10 cellular contexts compared by ENCODE assay signal in the genomic region with DNA sequence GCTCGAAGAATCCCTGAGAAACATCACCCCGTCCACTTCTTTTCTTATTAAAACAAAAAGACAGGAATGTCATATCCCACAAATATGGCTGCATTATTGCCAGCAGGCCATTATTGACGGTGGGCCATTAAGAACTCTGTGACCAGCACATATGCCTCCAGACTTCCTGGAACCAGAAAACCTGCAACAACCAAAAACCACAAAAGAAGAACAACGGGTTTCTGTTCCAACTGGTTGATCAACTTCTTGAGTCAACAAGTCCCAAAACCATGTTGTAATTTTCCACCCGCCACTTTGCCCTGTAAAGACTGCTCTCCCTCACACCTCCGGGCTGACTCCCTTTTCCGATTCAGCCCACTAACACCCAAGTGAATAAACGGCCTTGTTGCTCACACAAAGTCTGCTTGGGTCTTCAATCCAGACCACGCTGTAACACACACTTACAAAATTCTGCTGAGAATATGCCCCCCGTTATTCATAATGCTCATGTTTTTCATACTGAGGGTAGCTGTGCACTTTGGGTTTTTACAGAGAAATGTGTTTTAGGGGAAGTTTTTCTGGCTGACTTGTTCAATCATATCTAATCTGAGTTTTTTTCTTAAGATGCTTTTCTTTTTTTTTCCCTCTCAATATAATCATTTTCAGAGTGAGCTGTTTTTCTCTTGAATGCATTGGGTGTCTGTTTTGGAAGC. TPM values are rescaled to one million over a fixed set of nuclear protein-coding genes. Genes with fewer than 3 reads are reported as not detected.
DNase-seq lines count a peak whose midpoint lies in the region; ATAC-seq and TF ChIP-seq lines count a peak whose summit lies in the region.
"Had no signal": no experiment of that assay in that cellular context is flagged by ENCODE, and none has a peak within 500 bp of the region (broad histone marks: within the 10 kb centered on the region; RNA-seq: fewer than 3 reads in every experiment).

No MANE protein-coding gene starts in this region.

- H3K9me3 ChIP-seq in OCI-LY3 (ENCODE audit: insufficient read depth, low read length) = no peaks in the 10 kb centered on the region
- peaks cover 0 to 13% of the 10 kb centered on the region in 2 donors for H3K9me3 ChIP-seq in esophagus (ENCODE audit: control insufficient read depth in 2 of 2, insufficient read depth in 1 of 2, low read depth in 1 of 2, low read length in 1 of 2)
- H3K9me3 ChIP-seq in gastroesophageal sphincter = no peaks in the 10 kb centered on the region

- ATAC-seq in gastroesophageal sphincter (no peak), HG02571 (IDR thresholded peaks at IDR 0.05; ENCODE audit: unreplicated experiment) (no peak)

- TF ChIP-seq CTCF in OCI-LY3 (IDR thresholded peaks at IDR 0.05; ENCODE audit: low read depth, low read length) (no peak), gastroesophageal sphincter (IDR thresholded peaks at IDR 0.05) (no peak)

- H3K27me3 ChIP-seq in OCI-LY3 (ENCODE audit: low read depth, low read length) = no peaks in the 10 kb centered on the region
- no peaks in the 10 kb centered on the region for H3K27me3 ChIP-seq in esophagus (ENCODE audit: control insufficient read depth in 1 of 2, insufficient read depth in 2 of 2, low read length in 2 of 2)
- no peaks in the 10 kb centered on the region for H3K27me3 ChIP-seq in gastroesophageal sphincter

- H2AFZ ChIP-seq in OCI-LY3 (ENCODE audit: low read depth, low read length) = no peak overlapping the region

- peak; percentile 54 for DNase-seq in stimulated activated CD4-positive, alpha-beta T cell treated with anti-CD3 and anti-CD28 coated beads, Interleukin-15, amount 100 ng/mL, for 24 hours
- no peak for DNase-seq in stimulated activated CD4-positive, alpha-beta T cell treated with anti-CD3 and anti-CD28 coated beads, Interleukin-4, amount 100 ng/mL, for 4 hours
- no peak for DNase-seq in amniotic stem cell (lab: John Stamatoyannopoulos, UW)
- DNase-seq in NCI-H146 treated with DMSO at 0.1 percent for 48 hours (lab: John Stamatoyannopoulos, UW; ENCODE audit: unreplicated experiment) = no peak
- DNase-seq: activated CD4-positive, alpha-beta T cell treated with anti-CD3 and anti-CD28 coated beads, Interleukin-2, amount 50 U/mL, for 1 hour; NCI-H446 had no signal

- 74 to 80% methylated on average over 10 of the region's 10 CpGs for WGBS in esophagus, 2 donors
- WGBS in gastroesophageal sphincter (ENCODE audit: low coverage in 1 of 2), 2 donors = 93 to 96% methylated on average over 10 of the region's 10 CpGs

- H3K79me2 ChIP-seq in OCI-LY3 (ENCODE audit: low read length) = peaks cover 89% of the 10 kb centered on the region

- peaks cover 46% of the 10 kb centered on the region for H3K4me1 ChIP-seq in OCI-LY3 (ENCODE audit: low read length)
- peaks cover 3 to 8% of the 10 kb centered on the region in 2 donors for H3K4me1 ChIP-seq in esophagus (ENCODE audit: control insufficient read depth in 2 of 2, insufficient read depth in 2 of 2, low read length in 1 of 2)
- H3K4me1 ChIP-seq in gastroesophageal sphincter = no peaks in the 10 kb centered on the region

- H3K36me3 ChIP-seq in OCI-LY3 (replicated peaks; ENCODE audit: low read depth, low read length) = peaks cover 93% of the 10 kb centered on the region
- peaks cover 7 to 16% of the 10 kb centered on the region in 2 donors for H3K36me3 ChIP-seq in esophagus (ENCODE audit: control insufficient read depth in 2 of 2, insufficient read depth in 2 of 2, low read length in 1 of 2)
- peaks cover 0 to 67% of the 10 kb centered on the region in 2 donors for H3K36me3 ChIP-seq in gastroesophageal sphincter

- H3K27ac ChIP-seq in OCI-LY3 (ENCODE audit: low read length) = peak overlapping the region; percentile 88
- H3K27ac ChIP-seq in esophagus (ENCODE audit: low read depth in 2 of 2, low read length in 1 of 2) = peak overlapping the region; percentile 79 to 88
- H3K27ac ChIP-seq in gastroesophageal sphincter = no peak overlapping the region

- H3K4me3 ChIP-seq in OCI-LY3 (ENCODE audit: low read length) = peak overlapping the region; percentile 36
- H3K4me3 ChIP-seq in esophagus (ENCODE audit: low read depth in 1 of 2, low read length in 2 of 2) = no peak overlapping the region
- H3K4me3 ChIP-seq in gastroesophageal sphincter = no peak overlapping the region

- TF ChIP-seq EP300 in gastroesophageal sphincter (IDR thresholded peaks at IDR 0.05) = no peak

- H3K9ac ChIP-seq in OCI-LY3 (ENCODE audit: low read length) = peak overlapping the region; percentile 43; the same call in 1 of the 2 replicates

- peaks cover 23% of the 10 kb centered on the region for H4K20me1 ChIP-seq in OCI-LY3 (ENCODE audit: insufficient read depth, low read length)

- no peak for TF ChIP-seq POLR2A in gastroesophageal sphincter (IDR thresholded peaks at IDR 0.05)

- H3K4me2 ChIP-seq in OCI-LY3 (ENCODE audit: low read length) = peak overlapping the region; percentile 66

RNA-seq across cellular contexts. Expression of gene ZNF107, which starts 20.7 kb away (rescaled TPM):
- polyA plus RNA-seq in esophagus = 1 to 10 TPM; 1.4 to 2.5 TPM
- 1 to 10 TPM; 1.8 to 4.9 (median 3.5) TPM for total RNA-seq in gastroesophageal sphincter

Comparison
In these comparisons a context has a peak if more than half of its experiments do, and no peak if none do; other contexts are left out.
1. H3K27ac ChIP-seq: peak in OCI-LY3 (single experiment) and esophagus (2 of 2); none in gastroesophageal sphincter (0 of 4).